In genomic region chr19:39212377-39212742, GRCh38 we compare ENCODE assay signal across 8 cellular contexts. TPM values are rescaled to one million over a fixed set of nuclear protein-coding genes. Genes with fewer than 3 reads are reported as not detected.
DNase-seq lines count a peak whose midpoint lies in the region; TF ChIP-seq lines count a peak whose summit lies in the region.

No MANE protein-coding gene starts in this region.

- no peak overlapping the region for H3K27ac ChIP-seq in esophagus squamous epithelium

- no peak overlapping the region for H3K27ac Mint-ChIP-seq in activated T-cell treated with anti-CD3 and anti-CD28 coated beads, Interleukin-2, amount 50 U/mL, for 24 hours

- H3K4me1 Mint-ChIP-seq in activated T-cell treated with anti-CD3 and anti-CD28 coated beads, Interleukin-2, amount 50 U/mL, for 24 hours (ENCODE audit: low read depth): no peaks in the 10 kb centered on the region

- CTCF ChIA-PET in GM10248 (lab: Yijun Ruan, JAX): interaction anchor here (1.3 to 1.4 kb wide), 4 partner anchors 11 to 251 kb away, joined by 3 to 4 read pairs (median 3); partner anchors contain the start of gene PLEKHG2

- WGBS in esophagus squamous epithelium, 2 donors: 15 to 33% methylated on average over 5 to 8 of the region's 8 CpGs

- H3K36me3 ChIP-seq in esophagus squamous epithelium: no peaks in the 10 kb centered on the region

- DNase-seq in GM10248 (ENCODE audit: extremely low spot score): no peak
- DNase-seq in NOMO-1 treated with DMSO at 0.1 percent for 48 hours (lab: John Stamatoyannopoulos, UW; ENCODE audit: unreplicated experiment): peak; percentile 49
- DNase-seq in activated T-cell treated with anti-CD3 and anti-CD28 coated beads, Interleukin-2, amount 50 U/mL, for 24 hours: peak; percentile 77
- DNase-seq in iPS-NIHi11 (ENCODE audit: low spot score): peak; percentile 74
- DNase-seq in stimulated activated CD8-positive, alpha-beta memory T cell treated with anti-CD3 and anti-CD28 coated beads, Interleukin-4, amount 100 ng/mL, for 4 hours (ENCODE audit: low read depth in 2 of 2, low spot score in 1 of 2): peak; percentile 8 to 16
- no peak for DNase-seq in cortex of kidney (lab: John Stamatoyannopoulos, UW)
- no peak for DNase-seq in esophagus squamous epithelium (lab: John Stamatoyannopoulos, UW)
- no peak for DNase-seq in NCI-H446 treated with DMSO at 0.1 percent for 48 hours (lab: John Stamatoyannopoulos, UW)

- peaks cover 12% of the 10 kb centered on the region for H3K27me3 Mint-ChIP-seq in activated T-cell treated with anti-CD3 and anti-CD28 coated beads, Interleukin-2, amount 50 U/mL, for 24 hours

- no peaks in the 10 kb centered on the region for H3K9me3 Mint-ChIP-seq in activated T-cell treated with anti-CD3 and anti-CD28 coated beads, Interleukin-2, amount 50 U/mL, for 24 hours

- H3K4me3 ChIP-seq in esophagus squamous epithelium: no peak overlapping the region

- POLR2A ChIA-PET in GM10248 (lab: Yijun Ruan, JAX): no interaction called here

- no peaks in the 10 kb centered on the region for H3K36me3 Mint-ChIP-seq in activated T-cell treated with anti-CD3 and anti-CD28 coated beads, Interleukin-2, amount 50 U/mL, for 24 hours (ENCODE audit: low read depth)

- no peak for TF ChIP-seq POLR2A in esophagus squamous epithelium (IDR thresholded peaks at IDR 0.05)

- H3K9me3 ChIP-seq in esophagus squamous epithelium: no peaks in the 10 kb centered on the region

- TF ChIP-seq CTCF in GM10248 (IDR thresholded peaks at IDR 0.05; ENCODE audit: control extremely low read depth, extremely low read depth, low read depth, missing control alignments): peak; percentile 46
- TF ChIP-seq CTCF in esophagus squamous epithelium (IDR thresholded peaks at IDR 0.05): peak in 1 of 6 experiments; percentile 44

- H3K4me3 Mint-ChIP-seq in activated T-cell treated with anti-CD3 and anti-CD28 coated beads, Interleukin-2, amount 50 U/mL, for 24 hours: no peak overlapping the region

- peaks cover 0 to 27% (median 2%) of the 10 kb centered on the region in 4 donors for H3K27me3 ChIP-seq in esophagus squamous epithelium

- no peaks in the 10 kb centered on the region for H3K4me1 ChIP-seq in esophagus squamous epithelium

- intact Hi-C loops in esophagus squamous epithelium (cut with DNase I): no loop called here

RNA-seq across cellular contexts. Expression of gene SYCN, which starts 8.3 kb away (rescaled TPM):
- not detected for total RNA-seq in esophagus squamous epithelium

RNA-seq across cellular contexts. Expression of gene NCCRP1, which starts 15.6 kb away (rescaled TPM):
- total RNA-seq in esophagus squamous epithelium: 100 to 1,000 TPM; 208 to 737 (median 262) TPM

RNA-seq across cellular contexts. Expression of gene IFNL3, which starts 32.4 kb away (rescaled TPM):
- total RNA-seq in esophagus squamous epithelium: not detected

RNA-seq across cellular contexts. Expression of gene IFNL4, which starts 36.3 kb away (rescaled TPM):
- total RNA-seq in esophagus squamous epithelium: not detected

RNA-seq across cellular contexts. Expression of gene IFNL2, which starts 55.8 kb away (rescaled TPM):
- not detected for total RNA-seq in esophagus squamous epithelium

Comparison
In these comparisons a context has a peak if more than half of its experiments do, and no peak if none do; other contexts are left out.
1. DNase-seq: peak in NOMO-1 treated with DMSO at 0.1 percent for 48 hours (single experiment), activated T-cell treated with anti-CD3 and anti-CD28 coated beads, Interleukin-2, amount 50 U/mL, for 24 hours (single experiment), iPS-NIHi11 (single experiment) and stimulated activated CD8-positive, alpha-beta memory T cell treated with anti-CD3 and anti-CD28 coated beads, Interleukin-4, amount 100 ng/mL, for 4 hours (2 of 2); none in GM10248 (single experiment), cortex of kidney (single experiment), esophagus squamous epithelium (single experiment) and NCI-H446 treated with DMSO at 0.1 percent for 48 hours (single experiment).